In the genomic region with DNA sequence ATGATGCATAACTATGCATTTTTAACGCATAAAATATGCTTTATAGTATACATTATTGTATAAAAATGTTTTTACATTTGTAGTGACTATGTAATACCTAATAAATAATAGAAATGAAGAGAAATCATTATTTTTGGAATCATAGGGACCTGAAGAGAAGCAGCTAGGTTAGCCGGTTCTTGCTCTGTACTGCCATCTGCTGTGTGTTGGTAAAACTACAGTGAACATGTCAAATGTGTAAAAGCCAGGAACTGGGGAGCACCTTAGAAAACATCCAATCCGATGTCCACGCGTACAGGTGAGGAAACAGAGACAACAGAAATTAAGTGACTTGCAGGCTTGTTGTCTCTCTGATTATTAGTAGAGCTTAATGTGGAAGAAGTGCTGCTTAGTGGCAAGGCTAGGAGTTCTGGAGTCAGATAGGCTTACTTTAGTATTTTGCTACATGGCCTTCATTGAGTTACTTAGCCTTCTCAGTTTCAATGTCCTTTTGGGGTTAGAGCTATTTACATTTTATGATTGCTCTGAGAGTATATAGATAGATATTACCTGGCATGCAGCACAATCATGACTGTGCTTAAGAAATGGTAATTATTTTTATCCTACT, we compare ENCODE assay signal across 8 cellular contexts.
DNase-seq lines count a peak whose midpoint lies in the region; ATAC-seq and TF ChIP-seq lines count a peak whose summit lies in the region.

No MANE protein-coding gene starts in this region.

- POLR2A ChIA-PET in CD8-positive, alpha-beta T cell (lab: Charles Lee) = no interaction called here

- H3K9me3 ChIP-seq in CD8-positive, alpha-beta T cell (ENCODE audit: low read length) = no peaks in the 10 kb centered on the region

- H3K4me3 ChIP-seq in CD8-positive, alpha-beta T cell (ENCODE audit: low read depth, low read length) = no peak overlapping the region

- no peaks in the 10 kb centered on the region for H3K4me1 ChIP-seq in CD8-positive, alpha-beta T cell (ENCODE audit: insufficient read depth, low read length)

- peaks cover 6% of the 10 kb centered on the region for H3K9me3 Mint-ChIP-seq in CD8-positive, alpha-beta T cell

- CTCF ChIA-PET in CD8-positive, alpha-beta T cell (lab: Charles Lee) = interaction anchor here (0.7 to 1.3 kb wide), 4 partner anchors 20 to 298 kb away, joined by 3 to 5 read pairs (median 4); no protein-coding TSS in a partner anchor

- H3K4me1 Mint-ChIP-seq in CD8-positive, alpha-beta T cell (ENCODE audit: low read depth) = no peaks in the 10 kb centered on the region

- no peaks in the 10 kb centered on the region for H3K36me3 ChIP-seq in CD8-positive, alpha-beta T cell (ENCODE audit: insufficient read depth, low read length)

- H3K4me3 Mint-ChIP-seq in CD8-positive, alpha-beta T cell = no peak overlapping the region

- H3K27me3 Mint-ChIP-seq in CD8-positive, alpha-beta T cell (ENCODE audit: low read depth) = peaks cover 9% of the 10 kb centered on the region

- DNase-seq in CD8-positive, alpha-beta T cell = peak in 4 of 7 experiments; percentile 3 to 18 (median 4)
- DNase-seq in NCI-H748 treated with DMSO at 0.1 percent for 48 hours (lab: John Stamatoyannopoulos, UW) (peak; percentile 4), iPS DF 19.7 (ENCODE audit: low read depth, low spot score) (peak; percentile 56)
- peak; percentile 13 for DNase-seq in activated naive CD4-positive, alpha-beta T cell treated with anti-CD3 and anti-CD28 coated beads, Interleukin-2, amount 50 U/mL, for 16 hours
- peak; percentile 4 for DNase-seq in stimulated activated CD4-positive, alpha-beta T cell treated with anti-CD3 and anti-CD28 coated beads, Interleukin-1b, Interleukin-23, amount 100 ng/mL, for 48 hours
- DNase-seq in effector CD8-positive, alpha-beta T cell (lab: John Stamatoyannopoulos, UW) = no peak

- no peak overlapping the region for H3K27ac Mint-ChIP-seq in CD8-positive, alpha-beta T cell

- intact Hi-C loops in CD8-positive, alpha-beta T cell (cut with DNase I, micrococcal nuclease) = loop anchor here (1.0 to 10.0 kb wide), 3 partner anchors 297 to 784 kb away; no protein-coding TSS in a partner anchor

- no peak overlapping the region for H3K27ac ChIP-seq in CD8-positive, alpha-beta T cell (ENCODE audit: low read depth, low read length)

- peak; percentile 62 for TF ChIP-seq CTCF in CD8-positive, alpha-beta T cell (IDR thresholded peaks at IDR 0.05)

- H3K36me3 Mint-ChIP-seq in CD8-positive, alpha-beta T cell = no peaks in the 10 kb centered on the region

- H3K27me3 ChIP-seq in CD8-positive, alpha-beta T cell (ENCODE audit: insufficient read depth, low read length) = no peaks in the 10 kb centered on the region

- ATAC-seq in CD8-positive, alpha-beta T cell = no peak
- ATAC-seq in GM18867 (IDR thresholded peaks at IDR 0.05; ENCODE audit: unreplicated experiment) = peak; percentile 83
- ATAC-seq in HG03442 (IDR thresholded peaks at IDR 0.05; ENCODE audit: unreplicated experiment) = peak; percentile 77
